Comparison of ENCODE assay signal across 8 cellular contexts in genomic region chr19:49808762-49809154, GRCh38. TPM values are rescaled to one million over a fixed set of nuclear protein-coding genes. Genes with fewer than 3 reads are reported as not detected.
A peak's percentile ranks its signal among the peaks of the same experiment; 100 is the strongest.
DNase-seq lines count a peak whose midpoint lies in the region; TF ChIP-seq lines count a peak whose summit lies in the region.

No MANE protein-coding gene starts in this region.

- intact Hi-C loops in activated naive CD4-positive, alpha-beta T cell treated with anti-CD3 and anti-CD28 coated beads for 36 hours (cut with micrococcal nuclease), result loop anchor here (1.0 kb wide), 1 partner anchor 42 kb away; no protein-coding TSS in a partner anchor

- TF ChIP-seq CTCF in neural cell (IDR thresholded peaks at IDR 0.05; ENCODE audit: poor library complexity, severe bottlenecking), result no peak

- no peak for TF ChIP-seq EP300 in neural cell (conservative IDR thresholded peaks at IDR 0.05; ENCODE audit: poor library complexity, severe bottlenecking)

- no peaks in the 10 kb centered on the region for H3K9me3 Mint-ChIP-seq in activated naive CD4-positive, alpha-beta T cell treated with anti-CD3 and anti-CD28 coated beads for 36 hours

- no peak overlapping the region for H3K4me2 ChIP-seq in neural cell (ENCODE audit: low read length)

- peak overlapping the region; percentile 46 for H3K27ac Mint-ChIP-seq in activated naive CD4-positive, alpha-beta T cell treated with anti-CD3 and anti-CD28 coated beads for 36 hours

- H3K36me3 ChIP-seq in SJCRH30 (peaks cover 19% of the 10 kb centered on the region), neural cell (ENCODE audit: insufficient read depth, low read length) (no peaks in the 10 kb centered on the region)

- H3K4me3 Mint-ChIP-seq in activated naive CD4-positive, alpha-beta T cell treated with anti-CD3 and anti-CD28 coated beads for 36 hours, result peak overlapping the region; percentile 74

- H4K20me1 ChIP-seq in neural cell (ENCODE audit: insufficient read depth), result no peaks in the 10 kb centered on the region

- peak overlapping the region; percentile 14 for H2AFZ ChIP-seq in neural cell (ENCODE audit: low read depth, low read length)

- no peaks in the 10 kb centered on the region for H3K9me3 ChIP-seq in SJCRH30 (replicated peaks)
- H3K9me3 ChIP-seq in neural cell (ENCODE audit: low read length), result no peaks in the 10 kb centered on the region

- H3K4me3 ChIP-seq in SJCRH30, result no peak overlapping the region
- H3K4me3 ChIP-seq in neural cell (ENCODE audit: low read length), result peak overlapping the region; percentile 67

- in situ Hi-C loops in KBM-7 (cut with MboI; ENCODE audit: low pct_unique_long_range_greater_than_20kb, low sequenced_read_pairs), result no loop called here

- TF ChIP-seq RAD21 in neural cell (conservative IDR thresholded peaks at IDR 0.05), result no peak

- DNase-seq in NCI-H2081 (lab: John Stamatoyannopoulos, UW), result peak; percentile 57 to 78
- no peak for DNase-seq in NCI-H2081 treated with DMSO at 0.1 percent for 48 hours (lab: John Stamatoyannopoulos, UW)
- peak; percentile 35 to 57 for DNase-seq in SJCRH30
- peak; percentile 92 for DNase-seq in activated naive CD4-positive, alpha-beta T cell treated with anti-CD3 and anti-CD28 coated beads for 36 hours
- peak; percentile 40 for DNase-seq in foreskin melanocyte
- peak; percentile 82 for DNase-seq in stimulated activated naive CD4-positive, alpha-beta T cell treated with Interleukin-2 at 50 U/mL for 16 hours (lab: John Stamatoyannopoulos, UW)
- no peak for DNase-seq in KBM-7

- no peaks in the 10 kb centered on the region for H3K9me2 ChIP-seq in neural cell (ENCODE audit: insufficient read depth, low read length)

- peak overlapping the region; percentile 62 for H3K9ac ChIP-seq in neural cell (ENCODE audit: low read length)

- H3K4me1 ChIP-seq in SJCRH30, result no peaks in the 10 kb centered on the region; the same call in 1 of the 2 replicates

- no peaks in the 10 kb centered on the region for H3K79me2 ChIP-seq in neural cell (replicated peaks; ENCODE audit: insufficient read depth, low read length)

- peaks cover 4% of the 10 kb centered on the region for H3K36me3 Mint-ChIP-seq in activated naive CD4-positive, alpha-beta T cell treated with anti-CD3 and anti-CD28 coated beads for 36 hours (ENCODE audit: low read depth)

- H3K27me3 ChIP-seq in SJCRH30 (no peaks in the 10 kb centered on the region), neural cell (ENCODE audit: insufficient read depth, low read depth, low read length) (no peaks in the 10 kb centered on the region)

- H3K27ac ChIP-seq in SJCRH30, result no peak overlapping the region
- H3K27ac ChIP-seq in neural cell (ENCODE audit: low read length), result peak overlapping the region; percentile 64

- CTCF ChIA-PET in activated naive CD4-positive, alpha-beta T cell treated with anti-CD3 and anti-CD28 coated beads for 36 hours (lab: Charles Lee), result no interaction called here

- H3K4me1 Mint-ChIP-seq in activated naive CD4-positive, alpha-beta T cell treated with anti-CD3 and anti-CD28 coated beads for 36 hours (ENCODE audit: low read depth), result peaks cover 35% of the 10 kb centered on the region

- no peaks in the 10 kb centered on the region for H3K27me3 Mint-ChIP-seq in activated naive CD4-positive, alpha-beta T cell treated with anti-CD3 and anti-CD28 coated beads for 36 hours (ENCODE audit: low read depth)

- H3F3A ChIP-seq in neural cell (ENCODE audit: insufficient read depth, low read length, poor library complexity, severe bottlenecking), result no peaks in the 10 kb centered on the region

TF ChIP-seq in neural cell, 6 proteins besides CTCF, POLR2A, EP300 and RAD21:
- TF ChIP-seq REST (IDR thresholded peaks at IDR 0.05; ENCODE audit: borderline replicate concordance) (no peak), MXI1 (conservative IDR thresholded peaks at IDR 0.05; ENCODE audit: poor library complexity, severe bottlenecking) (no peak), TAF1 (IDR thresholded peaks at IDR 0.05; ENCODE audit: low read depth) (no peak), SMC3 (conservative IDR thresholded peaks at IDR 0.05; ENCODE audit: poor library complexity) (no peak), EZH2 (IDR thresholded peaks at IDR 0.05; ENCODE audit: borderline replicate concordance, insufficient read depth, low read length, poor library complexity, severe bottlenecking) (no peak), POLR2AphosphoS5 (IDR thresholded peaks at IDR 0.05) (no peak)

RNA-seq across cellular contexts. Expression of gene FUZ, which starts 4.3 kb away (rescaled TPM):
- total RNA-seq in SJCRH30 (2014; rRNA removed; shearing (Covaris generic)), result 27.6 and 27.9 TPM in 2 replicates
- 10 to 100 TPM; 14.5 to 14.9 TPM for total RNA-seq in activated naive CD4-positive, alpha-beta T cell treated with anti-CD3 and anti-CD28 coated beads for 36 hours
- 32.9 and 35.4 TPM in 2 replicates for polyA plus RNA-seq in neural cell
- polyA minus RNA-seq in neural cell, result 20.2 and 21.9 TPM in 2 replicates

RNA-seq across cellular contexts. Expression of gene MED25, which starts 9.3 kb away (rescaled TPM):
- total RNA-seq in SJCRH30 (2014; rRNA removed; shearing (Covaris generic)), result 22.2 and 27.4 TPM in 2 replicates
- total RNA-seq in activated naive CD4-positive, alpha-beta T cell treated with anti-CD3 and anti-CD28 coated beads for 36 hours, result 10 to 100 TPM; 32.4 to 39.2 TPM
- polyA plus RNA-seq in neural cell, result 18.9 and 22.0 TPM in 2 replicates
- polyA minus RNA-seq in neural cell, result 25.9 and 27.5 TPM in 2 replicates

RNA-seq across cellular contexts. Expression of gene AP2A1, which starts 42.0 kb away (rescaled TPM):
- 66.5 and 68.8 TPM in 2 replicates for total RNA-seq in SJCRH30 (2014; rRNA removed; shearing (Covaris generic))
- 10 to 100 TPM; 87.7 to 88.3 TPM for total RNA-seq in activated naive CD4-positive, alpha-beta T cell treated with anti-CD3 and anti-CD28 coated beads for 36 hours
- 40.8 and 53.4 TPM in 2 replicates for polyA plus RNA-seq in neural cell
- polyA minus RNA-seq in neural cell, result 79.1 and 79.4 TPM in 2 replicates

RNA-seq across cellular contexts. Expression of gene PTOV1, which starts 42.2 kb away (rescaled TPM):
- total RNA-seq in SJCRH30 (2014; rRNA removed; shearing (Covaris generic)), result 77.1 and 91.2 TPM in 2 replicates
- 10 to 100 TPM; 66.0 to 68.0 TPM for total RNA-seq in activated naive CD4-positive, alpha-beta T cell treated with anti-CD3 and anti-CD28 coated beads for 36 hours
- polyA plus RNA-seq in neural cell, result 199 and 288 TPM in 2 replicates
- polyA minus RNA-seq in neural cell, result 122 and 133 TPM in 2 replicates

RNA-seq across cellular contexts. Expression of gene TSKS, which starts 45.7 kb away (rescaled TPM):
- total RNA-seq in SJCRH30 (2014; rRNA removed; shearing (Covaris generic)), result not detected in 2 replicates
- under 1 TPM; 0.57 to 0.72 TPM for total RNA-seq in activated naive CD4-positive, alpha-beta T cell treated with anti-CD3 and anti-CD28 coated beads for 36 hours
- not detected in 2 replicates for polyA plus RNA-seq in neural cell
- polyA minus RNA-seq in neural cell, result not detected in 2 replicates

Comparison
In these comparisons a context has a peak if more than half of its experiments do, and no peak if none do; other contexts are left out.
1. DNase-seq: peak in NCI-H2081 (2 of 2), SJCRH30 (2 of 2), activated naive CD4-positive, alpha-beta T cell treated with anti-CD3 and anti-CD28 coated beads for 36 hours (single experiment), foreskin melanocyte (single experiment) and stimulated activated naive CD4-positive, alpha-beta T cell treated with Interleukin-2 at 50 U/mL for 16 hours (single experiment); none in NCI-H2081 treated with DMSO at 0.1 percent for 48 hours (single experiment) and KBM-7 (single experiment).